In the genomic region with DNA sequence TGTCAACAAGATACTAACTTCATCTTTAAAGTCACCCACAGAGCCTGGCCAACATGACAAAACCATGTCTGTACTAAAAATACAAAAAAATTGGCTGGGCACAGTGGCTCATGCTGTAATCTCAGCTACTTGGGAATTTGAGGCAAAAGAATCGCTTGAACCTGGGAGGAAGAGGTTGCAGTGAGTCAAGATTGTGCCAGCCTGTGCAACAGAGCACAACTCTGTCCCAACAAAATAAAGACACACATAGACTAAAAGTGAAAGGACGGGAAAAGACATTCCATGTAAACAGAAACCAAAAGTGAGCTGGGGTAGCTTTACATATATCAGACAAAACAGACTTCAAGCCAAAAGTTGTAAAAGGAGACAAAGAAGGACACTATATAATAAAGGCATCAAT, we compare ENCODE assay signal across 15 cellular contexts. TPM values are rescaled to one million over a fixed set of nuclear protein-coding genes. Genes with fewer than 3 reads are reported as not detected.
DNase-seq lines count a peak whose midpoint lies in the region; ATAC-seq and TF ChIP-seq lines count a peak whose summit lies in the region.
"Had no signal": no experiment of that assay in that cellular context is flagged by ENCODE, and none has a peak within 500 bp of the region (broad histone marks: within the 10 kb centered on the region; RNA-seq: fewer than 3 reads in every experiment).

No MANE protein-coding gene starts in this region.

- H3K27me3 ChIP-seq in osteoblast (ENCODE audit: insufficient read depth, low read length), result no peaks in the 10 kb centered on the region
- H3K27me3 ChIP-seq: thyroid gland had no signal

- H3K27ac ChIP-seq in osteoblast (ENCODE audit: low read depth, low read length), result peak overlapping the region; percentile 38
- H3K27ac ChIP-seq: thyroid gland had no signal

- peaks cover 12% of the 10 kb centered on the region for H3K4me1 ChIP-seq in osteoblast (ENCODE audit: insufficient read depth, low read length)

- peaks cover 9% of the 10 kb centered on the region for H3K9me3 Mint-ChIP-seq in T-helper 1 cell treated with Interleukin-12 subunit alpha and Interleukin-12 subunit beta and Interleukin-4 antibody, amounts not matched to agents 30 μg/mL and 1 μg/mL, for 36 hours

- DNase-seq in T-helper 1 cell (no peak), MV-4-11 (lab: John Stamatoyannopoulos, UW) (peak; percentile 9), epithelial cell of proximal tubule (ENCODE audit: low read depth) (no peak), osteoblast (ENCODE audit: insufficient read length, low spot score, missing footprints) (no peak), NCI-H345 (lab: John Stamatoyannopoulos, UW) (no peak), A172 (ENCODE audit: low spot score) (no peak)
- DNase-seq: 8988T; activated CD4-positive, alpha-beta memory T cell treated with anti-CD3 and anti-CD28 coated beads, Interleukin-2, amount 10 ng/mL, durations not matched to agents 7 days and 5 days; cortex of kidney; Kasumi-1; NCI-H2081 treated with DMSO at 0.1 percent for 48 hours; thyroid gland had no signal

- H4K20me1 ChIP-seq in osteoblast (ENCODE audit: insufficient read depth, low read length), result peaks cover 88% of the 10 kb centered on the region

- no peak overlapping the region for H3K27ac Mint-ChIP-seq in T-helper 1 cell treated with Interleukin-12 subunit alpha and Interleukin-12 subunit beta and Interleukin-4 antibody, amounts not matched to agents 30 μg/mL and 1 μg/mL, for 36 hours
- H3K27ac Mint-ChIP-seq: activated CD4-positive, alpha-beta memory T cell treated with anti-CD3 and anti-CD28 coated beads, Interleukin-2, amount 10 ng/mL, durations not matched to agents 7 days and 5 days; nephron had no signal

- no peak for ATAC-seq in HG02763 (IDR thresholded peaks at IDR 0.05; ENCODE audit: unreplicated experiment)

- H3K4me3 ChIP-seq in epithelial cell of proximal tubule (ENCODE audit: low read depth, low read length) (peak overlapping the region; percentile 16), osteoblast (ENCODE audit: insufficient read depth, low read length) (peak overlapping the region; percentile 59)
- H3K4me3 ChIP-seq: thyroid gland had no signal

- peaks cover 4% of the 10 kb centered on the region for H3K36me3 ChIP-seq in osteoblast (ENCODE audit: insufficient read depth, low read length)
- H3K36me3 ChIP-seq: thyroid gland had no signal

- no peaks in the 10 kb centered on the region for H3K27me3 Mint-ChIP-seq in T-helper 1 cell treated with Interleukin-12 subunit alpha and Interleukin-12 subunit beta and Interleukin-4 antibody, amounts not matched to agents 30 μg/mL and 1 μg/mL, for 36 hours (ENCODE audit: low read depth)
- H3K27me3 Mint-ChIP-seq: activated CD4-positive, alpha-beta memory T cell treated with anti-CD3 and anti-CD28 coated beads, Interleukin-2, amount 10 ng/mL, durations not matched to agents 7 days and 5 days had no signal

- H3K4me3 Mint-ChIP-seq in T-helper 1 cell treated with Interleukin-12 subunit alpha and Interleukin-12 subunit beta and Interleukin-4 antibody, amounts not matched to agents 30 μg/mL and 1 μg/mL, for 36 hours, result peak overlapping the region; percentile 6
- H3K4me3 Mint-ChIP-seq: activated CD4-positive, alpha-beta memory T cell treated with anti-CD3 and anti-CD28 coated beads, Interleukin-2, amount 10 ng/mL, durations not matched to agents 7 days and 5 days; nephron had no signal

- H3K4me1 Mint-ChIP-seq in T-helper 1 cell treated with Interleukin-12 subunit alpha and Interleukin-12 subunit beta and Interleukin-4 antibody, amounts not matched to agents 30 μg/mL and 1 μg/mL, for 36 hours (ENCODE audit: low read depth), result peaks cover 41% of the 10 kb centered on the region

- H3K79me2 ChIP-seq in osteoblast (ENCODE audit: insufficient read depth, low read length), result peaks cover 96% of the 10 kb centered on the region

- H3K4me2 ChIP-seq in osteoblast (ENCODE audit: insufficient read depth, low read length), result peak overlapping the region; percentile 80

- H3K9me3 ChIP-seq in osteoblast (ENCODE audit: low read depth, low read length), result no peaks in the 10 kb centered on the region
- H3K9me3 ChIP-seq: thyroid gland had no signal

- H3K36me3 Mint-ChIP-seq in T-helper 1 cell treated with Interleukin-12 subunit alpha and Interleukin-12 subunit beta and Interleukin-4 antibody, amounts not matched to agents 30 μg/mL and 1 μg/mL, for 36 hours (ENCODE audit: low read depth), result peaks cover 10% of the 10 kb centered on the region

- TF ChIP-seq CTCF in epithelial cell of proximal tubule (conservative IDR thresholded peaks at IDR 0.05; ENCODE audit: low read depth, low read length), result no peak
- TF ChIP-seq CTCF in osteoblast (IDR thresholded peaks at IDR 0.05; ENCODE audit: extremely low read depth, low read depth, low read length), result no peak

- H2AFZ ChIP-seq in osteoblast (ENCODE audit: low read length), result no peak overlapping the region

RNA-seq across cellular contexts. Expression of gene USP34, which starts 34.8 kb away (rescaled TPM):
- total RNA-seq in epithelial cell of proximal tubule (42.0 and 54.1 TPM in 2 replicates), osteoblast (152 and 160 TPM in 2 replicates)
- total RNA-seq in A172 (2014; rRNA removed; shearing (Covaris generic)), result 91.0 and 101 TPM in 2 replicates
